In genomic region chr11:17585911-17586695, GRCh38 we compare ENCODE assay signal across 20 cellular contexts. TPM values are rescaled to one million over a fixed set of nuclear protein-coding genes. Genes with fewer than 3 reads are reported as not detected.
DNase-seq lines count a peak whose midpoint lies in the region; ATAC-seq and TF ChIP-seq lines count a peak whose summit lies in the region.
"Had no signal": no experiment of that assay in that cellular context is flagged by ENCODE, and none has a peak within 500 bp of the region (broad histone marks: within the 10 kb centered on the region; RNA-seq: fewer than 3 reads in every experiment).

No MANE protein-coding gene starts in this region.

- in situ Hi-C loops in GM13977 (cut with MboI; ENCODE audit: low pct_unique_long_range_greater_than_20kb, low sequenced_read_pairs, unreplicated experiment): loop anchor here (25.0 kb wide), 1 partner anchor 401 kb away; no protein-coding TSS in a partner anchor

- no peak for TF ChIP-seq CTCF in epithelial cell of esophagus (IDR thresholded peaks at IDR 0.05; ENCODE audit: insufficient read depth, low read depth, low read length, missing control alignments)
- no peak for TF ChIP-seq CTCF in omental fat pad (IDR thresholded peaks at IDR 0.05)
- TF ChIP-seq CTCF in GM13977 (IDR thresholded peaks at IDR 0.05; ENCODE audit: extremely low read depth, insufficient read depth, missing control alignments): no peak

- no peak overlapping the region for H3K4me3 ChIP-seq in epithelial cell of esophagus (ENCODE audit: low read length)
- H3K4me3 ChIP-seq: A549 had no signal

- DNase-seq in activated effector memory CD4-positive, alpha-beta T cell treated with anti-CD3 and anti-CD28 coated beads, Interleukin-2, amount 50 U/mL, for 16 hours: peak; percentile 42
- DNase-seq in activated effector memory CD4-positive, alpha-beta T cell treated with Interleukin-2 at 50 U/mL for 16 hours: no peak
- DNase-seq in epithelial cell of esophagus (ENCODE audit: low read depth) (peak; percentile 10), omental fat pad (ENCODE audit: low spot score) (peak; percentile 10), GM13977 (ENCODE audit: low spot score) (no peak)
- DNase-seq: CD4-positive, CD25-positive, alpha-beta regulatory T cell; EL; GF-D8; Karpas-422; MV-4-11; NCI-H1694; NCI-H2081; NCI-H2171 treated with DMSO at 0.1 percent for 48 hours; NCI-H524 treated with DMSO at 0.1 percent for 48 hours; NCI-H82 had no signal

- ATAC-seq in omental fat pad (ENCODE audit: low FRiP score): no peak
- no peak for ATAC-seq in GM18873 (IDR thresholded peaks at IDR 0.05; ENCODE audit: low FRiP score, unreplicated experiment)
- ATAC-seq in GM21367 (IDR thresholded peaks at IDR 0.05; ENCODE audit: unreplicated experiment): no peak
- ATAC-seq: A549, Panc1 had no signal

RNA-seq across cellular contexts. Expression of gene OTOG, which starts 39.0 kb away (rescaled TPM):
- not detected for total RNA-seq in omental fat pad
- total RNA-seq: CD4-positive, CD25-positive, alpha-beta regulatory T cell; M059J had no signal

RNA-seq across cellular contexts. Expression of gene USH1C, which starts 41.9 kb away (rescaled TPM):
- total RNA-seq in omental fat pad: under 1 TPM in 1 of 4 donors, not detected in 3; 0.19 TPM
- total RNA-seq: CD4-positive, CD25-positive, alpha-beta regulatory T cell; M059J had no signal

Comparison
In these comparisons a context has a peak if more than half of its experiments do, and no peak if none do; other contexts are left out.
1. DNase-seq: peak in activated effector memory CD4-positive, alpha-beta T cell treated with anti-CD3 and anti-CD28 coated beads, Interleukin-2, amount 50 U/mL, for 16 hours (single experiment), epithelial cell of esophagus (single experiment) and omental fat pad (single experiment); none in activated effector memory CD4-positive, alpha-beta T cell treated with Interleukin-2 at 50 U/mL for 16 hours (single experiment) and GM13977 (single experiment).